31 cellular contexts compared by ENCODE assay signal in the genomic region with DNA sequence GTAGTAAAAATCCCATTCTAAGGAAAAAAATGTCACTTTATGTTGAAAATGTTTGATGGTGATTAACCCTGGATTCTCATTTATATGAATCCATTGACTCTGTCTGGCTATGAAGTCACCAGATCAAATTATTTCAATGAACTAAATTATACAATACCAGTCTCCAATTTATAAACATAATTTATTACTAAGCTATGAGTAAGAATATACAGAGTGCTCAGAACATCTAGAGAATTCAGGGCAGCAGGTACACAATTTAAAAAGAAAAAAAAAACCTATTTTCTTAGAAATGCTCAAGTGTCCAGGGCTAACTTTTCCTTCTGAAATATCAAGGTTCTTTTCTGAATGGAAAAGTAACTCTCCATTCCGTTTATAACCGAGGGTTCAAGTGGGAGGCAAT. TPM values are rescaled to one million over a fixed set of nuclear protein-coding genes. Genes with fewer than 3 reads are reported as not detected.
"Had no signal": no experiment of that assay in that cellular context is flagged by ENCODE, and none has a peak within 500 bp of the region (broad histone marks: within the 10 kb centered on the region; RNA-seq: fewer than 3 reads in every experiment).

No MANE protein-coding gene starts in this region.

- H3K27ac Mint-ChIP-seq: activated B cell treated with CpG ODN at 0.5 μM for 24 hours; activated CD8-positive, alpha-beta T cell treated with anti-CD3 and anti-CD28 coated beads for 36 hours; activated naive CD4-positive, alpha-beta T cell treated with anti-CD3 and anti-CD28 coated beads, Interleukin-2, amount 50 U/mL, for 72 hours; activated T-cell treated with anti-CD3 and anti-CD28 coated beads, Interleukin-2, amount 50 U/mL, for 24 hours; activated T-helper 2 cell treated with anti-CD3 and anti-CD28 coated beads, Interferon-gamma antibody, Interleukin-2, Interleukin-4, amounts not matched to agents 10 μg/mL and 5 μg/mL and 100 μg/mL, durations not matched to agents 14 hours and 24 hours and 36 hours had no signal

- H3K27ac ChIP-seq: adrenal gland, body of pancreas, breast epithelium, Peyer's patch, SJSA1, VCaP had no signal

- H3K4me3 Mint-ChIP-seq: activated B cell treated with CpG ODN at 0.5 μM for 24 hours; activated CD8-positive, alpha-beta T cell treated with anti-CD3 and anti-CD28 coated beads for 36 hours; activated T-cell treated with anti-CD3 and anti-CD28 coated beads, Interleukin-2, amount 50 U/mL, for 24 hours had no signal

- H3K9me3 Mint-ChIP-seq: activated B cell treated with CpG ODN at 0.5 μM for 24 hours; activated CD8-positive, alpha-beta T cell treated with anti-CD3 and anti-CD28 coated beads for 36 hours; activated T-helper 2 cell treated with anti-CD3 and anti-CD28 coated beads, Interferon-gamma antibody, Interleukin-2, Interleukin-4, amounts not matched to agents 10 μg/mL and 5 μg/mL and 100 μg/mL, durations not matched to agents 14 hours and 24 hours and 36 hours had no signal

- H3K27me3 Mint-ChIP-seq: activated B cell treated with CpG ODN at 0.5 μM for 24 hours; activated CD8-positive, alpha-beta T cell treated with anti-CD3 and anti-CD28 coated beads for 36 hours; activated T-cell treated with anti-CD3 and anti-CD28 coated beads, Interleukin-2, amount 50 U/mL, for 24 hours had no signal

- H3K4me1 Mint-ChIP-seq: activated B cell treated with CpG ODN at 0.5 μM for 24 hours had no signal

- ATAC-seq: activated CD8-positive, alpha-beta T cell treated with anti-CD3 and anti-CD28 coated beads for 36 hours; activated naive CD4-positive, alpha-beta T cell treated with anti-CD3 and anti-CD28 coated beads, Interleukin-2, amount 50 U/mL, for 72 hours; body of pancreas; PC-3 had no signal

- DNase-seq: activated B cell treated with CpG ODN at 0.5 μM for 24 hours; activated CD4-positive, alpha-beta T cell treated with anti-CD3 and anti-CD28 coated beads for 4 hours; activated CD4-positive, CD25-positive, alpha-beta regulatory T cell treated with anti-CD3 and anti-CD28 coated beads, Interleukin-2, amount 50 U/mL, for 72 hours; activated CD8-positive, alpha-beta T cell treated with anti-CD3 and anti-CD28 coated beads for 36 hours; activated gamma-delta T cell; activated naive CD4-positive, alpha-beta T cell treated with Interleukin-2 at 50 U/mL for 16 hours; activated T-cell treated with anti-CD3 and anti-CD28 coated beads, Interleukin-2, amount 50 U/mL, for 24 hours; adrenal gland; body of pancreas; NCI-H1048; NCI-H1105 treated with DMSO at 0.1 percent for 48 hours; NCI-H1436; NCI-H1694; NCI-H1930; NCI-H2081 treated with DMSO at 0.1 percent for 48 hours; NCI-H345; NCI-H524 treated with DMSO at 0.1 percent for 48 hours; PC-3; Peyer's patch; RPMI8226; SHP77 treated with DMSO at 0.1 percent for 48 hours; SW 1271; T-helper 1 cell; T-helper 2 cell; T-helper 9 cell had no signal

- H3K36me3 Mint-ChIP-seq: activated naive CD4-positive, alpha-beta T cell treated with anti-CD3 and anti-CD28 coated beads, Interleukin-2, amount 50 U/mL, for 72 hours had no signal

RNA-seq across cellular contexts. Expression of a gene that starts 48.6 kb away (rescaled TPM):
- total RNA-seq: activated B cell treated with CpG ODN at 0.5 μM for 24 hours; activated CD8-positive, alpha-beta memory T cell treated with anti-CD3 and anti-CD28 coated beads for 36 hours; activated CD8-positive, alpha-beta T cell treated with anti-CD3 and anti-CD28 coated beads for 36 hours; activated naive CD4-positive, alpha-beta T cell treated with anti-CD3 and anti-CD28 coated beads, Interleukin-2, amount 50 U/mL, for 72 hours had no signal
